ENCODE assay signal across 2 cellular contexts in the genomic region with DNA sequence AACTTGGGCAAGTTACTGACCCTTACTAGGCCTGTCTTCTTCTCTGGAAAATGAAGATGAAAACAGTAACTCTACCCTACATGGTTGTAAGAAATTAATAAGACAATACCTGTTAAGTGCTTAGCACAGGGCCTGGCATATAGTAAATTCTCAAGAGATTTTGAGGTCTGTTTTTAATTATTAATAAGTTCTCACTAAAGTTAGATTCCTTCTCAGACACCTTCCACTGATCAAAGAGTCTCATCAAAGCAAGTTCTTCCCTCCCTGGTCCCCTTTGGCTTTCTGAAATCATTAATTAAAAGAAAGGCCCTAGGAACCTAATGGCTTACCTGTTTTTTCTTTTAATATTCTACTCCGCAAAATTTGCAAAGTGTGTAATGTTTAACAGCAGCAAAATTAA.
TF ChIP-seq lines count a peak whose summit lies in the region.

No MANE protein-coding gene starts in this region.

TF ChIP-seq in HepG2, 621 proteins besides CTCF, POLR2A, EP300 and RAD21:
- TF ChIP-seq, protein P1, sequence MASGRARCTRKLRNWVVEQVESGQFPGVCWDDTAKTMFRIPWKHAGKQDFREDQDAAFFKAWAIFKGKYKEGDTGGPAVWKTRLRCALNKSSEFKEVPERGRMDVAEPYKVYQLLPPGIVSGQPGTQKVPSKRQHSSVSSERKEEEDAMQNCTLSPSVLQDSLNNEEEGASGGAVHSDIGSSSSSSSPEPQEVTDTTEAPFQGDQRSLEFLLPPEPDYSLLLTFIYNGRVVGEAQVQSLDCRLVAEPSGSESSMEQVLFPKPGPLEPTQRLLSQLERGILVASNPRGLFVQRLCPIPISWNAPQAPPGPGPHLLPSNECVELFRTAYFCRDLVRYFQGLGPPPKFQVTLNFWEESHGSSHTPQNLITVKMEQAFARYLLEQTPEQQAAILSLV (CRISPR knock-in tag; IDR thresholded peaks at IDR 0.05; ENCODE audit: borderline replicate concordance), result no peak
- TF ChIP-seq, protein P2, sequence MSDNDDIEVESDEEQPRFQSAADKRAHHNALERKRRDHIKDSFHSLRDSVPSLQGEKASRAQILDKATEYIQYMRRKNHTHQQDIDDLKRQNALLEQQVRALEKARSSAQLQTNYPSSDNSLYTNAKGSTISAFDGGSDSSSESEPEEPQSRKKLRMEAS (IDR thresholded peaks at IDR 0.05), result no peak
- no peak for TF ChIP-seq ZNF17 (CRISPR knock-in tag; IDR thresholded peaks at IDR 0.05)

TF ChIP-seq in SK-N-SH, 30 proteins besides CTCF, POLR2A, EP300 and RAD21:
- TF ChIP-seq ELF1 (IDR thresholded peaks at IDR 0.05) (no peak), POLR2AphosphoS5 (IDR thresholded peaks at IDR 0.05; ENCODE audit: low read depth, low read length) (no peak), TEAD4 (IDR thresholded peaks at IDR 0.05; ENCODE audit: borderline replicate concordance, insufficient read depth) (no peak)
- TF ChIP-seq, protein P3, sequence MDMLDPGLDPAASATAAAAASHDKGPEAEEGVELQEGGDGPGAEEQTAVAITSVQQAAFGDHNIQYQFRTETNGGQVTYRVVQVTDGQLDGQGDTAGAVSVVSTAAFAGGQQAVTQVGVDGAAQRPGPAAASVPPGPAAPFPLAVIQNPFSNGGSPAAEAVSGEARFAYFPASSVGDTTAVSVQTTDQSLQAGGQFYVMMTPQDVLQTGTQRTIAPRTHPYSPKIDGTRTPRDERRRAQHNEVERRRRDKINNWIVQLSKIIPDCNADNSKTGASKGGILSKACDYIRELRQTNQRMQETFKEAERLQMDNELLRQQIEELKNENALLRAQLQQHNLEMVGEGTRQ (IDR thresholded peaks at IDR 0.05; ENCODE audit: borderline replicate concordance, low read depth, low read length), result no peak
- TF ChIP-seq, protein P4, sequence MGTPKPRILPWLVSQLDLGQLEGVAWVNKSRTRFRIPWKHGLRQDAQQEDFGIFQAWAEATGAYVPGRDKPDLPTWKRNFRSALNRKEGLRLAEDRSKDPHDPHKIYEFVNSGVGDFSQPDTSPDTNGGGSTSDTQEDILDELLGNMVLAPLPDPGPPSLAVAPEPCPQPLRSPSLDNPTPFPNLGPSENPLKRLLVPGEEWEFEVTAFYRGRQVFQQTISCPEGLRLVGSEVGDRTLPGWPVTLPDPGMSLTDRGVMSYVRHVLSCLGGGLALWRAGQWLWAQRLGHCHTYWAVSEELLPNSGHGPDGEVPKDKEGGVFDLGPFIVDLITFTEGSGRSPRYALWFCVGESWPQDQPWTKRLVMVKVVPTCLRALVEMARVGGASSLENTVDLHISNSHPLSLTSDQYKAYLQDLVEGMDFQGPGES (IDR thresholded peaks at IDR 0.05; ENCODE audit: low read depth, low read length), result no peak
